Comparison of ENCODE assay signal across 18 cellular contexts in the genomic region with DNA sequence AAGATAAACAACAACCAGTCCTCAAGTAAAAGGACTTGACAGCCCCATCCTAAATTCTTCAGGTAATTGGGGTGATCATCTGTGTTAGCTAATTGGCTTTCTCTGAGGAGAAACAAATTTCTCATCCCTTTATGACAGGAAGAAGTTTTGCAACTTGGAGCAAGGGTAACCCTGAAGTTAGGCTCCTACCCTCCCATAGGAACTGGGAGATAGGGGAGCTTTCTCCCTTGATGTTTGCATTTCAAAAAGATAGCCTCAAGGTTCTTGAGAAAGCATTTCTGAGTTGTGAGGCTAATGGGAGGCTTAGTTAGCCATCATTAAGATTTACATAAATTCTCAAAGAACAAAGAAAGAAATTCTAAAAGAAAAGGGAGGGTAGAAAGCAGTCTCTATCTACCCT.
DNase-seq lines count a peak whose midpoint lies in the region; ATAC-seq and TF ChIP-seq lines count a peak whose summit lies in the region.
"Had no signal": no experiment of that assay in that cellular context is flagged by ENCODE, and none has a peak within 500 bp of the region (broad histone marks: within the 10 kb centered on the region; RNA-seq: fewer than 3 reads in every experiment).

No MANE protein-coding gene starts in this region.

- H4K20me1 ChIP-seq in SK-N-SH (ENCODE audit: insufficient read depth) = no peaks in the 10 kb centered on the region

- TF ChIP-seq CTCF in glutamatergic neuron (IDR thresholded peaks at IDR 0.05; ENCODE audit: partially characterized antibody, unreplicated experiment) (no peak), SK-N-SH (IDR thresholded peaks at IDR 0.05) (no peak)

- H3K4me1 Mint-ChIP-seq in glutamatergic neuron (ENCODE audit: low read depth, unreplicated experiment) = peaks cover 31% of the 10 kb centered on the region
- H3K4me1 Mint-ChIP-seq: CD8-positive, alpha-beta memory T cell had no signal

- peaks cover 7% of the 10 kb centered on the region for H3F3A ChIP-seq in SK-N-SH (replicated peaks; ENCODE audit: insufficient read depth)

- no peak for ATAC-seq in HG03039 (IDR thresholded peaks at IDR 0.05; ENCODE audit: unreplicated experiment)
- ATAC-seq: HCT116 had no signal

- H3K27me3 ChIP-seq in NT2/D1 (ENCODE audit: insufficient read depth, insufficient read length) (no peaks in the 10 kb centered on the region), SK-N-SH (ENCODE audit: insufficient read depth) (no peaks in the 10 kb centered on the region)
- H3K27me3 ChIP-seq: Peyer's patch had no signal

- H3K4me3 ChIP-seq in NT2/D1 (ENCODE audit: insufficient read length, low read depth) (no peak overlapping the region), SK-N-SH (ENCODE audit: low read depth in 2 of 2, low read length in 1 of 2) (no peak overlapping the region)
- H3K4me3 ChIP-seq: Peyer's patch had no signal

- DNase-seq in ELF-1 (ENCODE audit: low read depth, low spot score) (peak; percentile 60), NT2/D1 (ENCODE audit: low read depth, low spot score) (peak; percentile 38), glutamatergic neuron (no peak), islet precursor cell (peak; percentile 53), NCI-H2171 treated with DMSO at 0.1 percent for 48 hours (lab: John Stamatoyannopoulos, UW) (no peak), SK-N-SH (no peak)
- DNase-seq: Calu3; CD8-positive, alpha-beta memory T cell; GF-D8; IMR-90; NCI-H2029; NK-92 treated with Interleukin-12 subunit alpha and Interleukin-12 subunit beta, amount 100 ng/mL, for 24 hours; Peyer's patch; T-helper 1 cell had no signal

- no peak for TF ChIP-seq EP300 in SK-N-SH (IDR thresholded peaks at IDR 0.05; ENCODE audit: borderline replicate concordance in 1 of 2, low read depth in 1 of 2, low read length in 1 of 2)

- no peaks in the 10 kb centered on the region for H3K9me2 ChIP-seq in SK-N-SH

- peak overlapping the region; percentile 54 for H3K4me3 Mint-ChIP-seq in glutamatergic neuron (ENCODE audit: unreplicated experiment)
- H3K4me3 Mint-ChIP-seq: CD8-positive, alpha-beta memory T cell had no signal

- no peak overlapping the region for H2AFZ ChIP-seq in SK-N-SH (ENCODE audit: low read depth)

- H3K27ac ChIP-seq in SK-N-SH (ENCODE audit: low read depth in 2 of 2, low read length in 1 of 2) = no peak overlapping the region
- H3K27ac ChIP-seq: C4-2B, KMS-11, Peyer's patch had no signal

- H3K36me3 ChIP-seq in NT2/D1 (ENCODE audit: insufficient read depth, insufficient read length, low read length) = no peaks in the 10 kb centered on the region
- no peaks in the 10 kb centered on the region for H3K36me3 ChIP-seq in SK-N-SH (replicated peaks in 1 of 2; ENCODE audit: control insufficient read depth in 1 of 2, insufficient read depth in 2 of 2, low read length in 1 of 2)
- H3K36me3 ChIP-seq: Peyer's patch had no signal

- H3K9me3 Mint-ChIP-seq in glutamatergic neuron (ENCODE audit: unreplicated experiment) = no peaks in the 10 kb centered on the region

- no peak overlapping the region for H3K4me2 ChIP-seq in SK-N-SH
- H3K4me2 ChIP-seq: KMS-11 had no signal

- CTCF ChIA-PET in SK-N-SH (lab: Yijun Ruan, JAX) = interaction anchor here (0.5 to 0.8 kb wide), 2 partner anchors 163 to 185 kb away, joined by 3 read pairs; no protein-coding TSS in a partner anchor

- H3K79me2 ChIP-seq in SK-N-SH (ENCODE audit: insufficient read depth) = no peaks in the 10 kb centered on the region

- H3K27ac Mint-ChIP-seq in glutamatergic neuron (ENCODE audit: unreplicated experiment) = peak overlapping the region; percentile 69
- H3K27ac Mint-ChIP-seq: CD8-positive, alpha-beta memory T cell had no signal

- TF ChIP-seq RAD21 in SK-N-SH (IDR thresholded peaks at IDR 0.05; ENCODE audit: low read length) = no peak

- H3K4me1 ChIP-seq in NT2/D1 (ENCODE audit: insufficient read depth, insufficient read length) = no peaks in the 10 kb centered on the region
- H3K4me1 ChIP-seq in SK-N-SH (ENCODE audit: control insufficient read depth in 1 of 2, insufficient read depth in 2 of 2, low read depth in 1 of 2, low read length in 1 of 2) = peaks cover 0 to 13% of the 10 kb centered on the region in 2 experiments; a peak in 2 of 4 replicates
- H3K4me1 ChIP-seq: Peyer's patch had no signal

- peaks cover 6% of the 10 kb centered on the region for H3K27me3 Mint-ChIP-seq in glutamatergic neuron (ENCODE audit: unreplicated experiment)
- H3K27me3 Mint-ChIP-seq: CD8-positive, alpha-beta memory T cell had no signal

- peaks cover 31% of the 10 kb centered on the region for H3K9me3 ChIP-seq in NT2/D1 (ENCODE audit: insufficient read depth, low read length)
- no peaks in the 10 kb centered on the region for H3K9me3 ChIP-seq in SK-N-SH
- H3K9me3 ChIP-seq: Peyer's patch had no signal

- POLR2A ChIA-PET in SK-N-SH (lab: Yijun Ruan, JAX) = no interaction called here

- H3K9ac ChIP-seq in NT2/D1 (ENCODE audit: insufficient read length, low read depth) (no peak overlapping the region), SK-N-SH (no peak overlapping the region)
- H3K9ac ChIP-seq: KMS-11 had no signal

- H3K36me3 Mint-ChIP-seq in glutamatergic neuron (ENCODE audit: unreplicated experiment) = no peaks in the 10 kb centered on the region
- H3K36me3 Mint-ChIP-seq: CD8-positive, alpha-beta memory T cell had no signal

TF ChIP-seq in SK-N-SH, 30 proteins besides CTCF, POLR2A, EP300 and RAD21:
- TF ChIP-seq, protein P1, sequence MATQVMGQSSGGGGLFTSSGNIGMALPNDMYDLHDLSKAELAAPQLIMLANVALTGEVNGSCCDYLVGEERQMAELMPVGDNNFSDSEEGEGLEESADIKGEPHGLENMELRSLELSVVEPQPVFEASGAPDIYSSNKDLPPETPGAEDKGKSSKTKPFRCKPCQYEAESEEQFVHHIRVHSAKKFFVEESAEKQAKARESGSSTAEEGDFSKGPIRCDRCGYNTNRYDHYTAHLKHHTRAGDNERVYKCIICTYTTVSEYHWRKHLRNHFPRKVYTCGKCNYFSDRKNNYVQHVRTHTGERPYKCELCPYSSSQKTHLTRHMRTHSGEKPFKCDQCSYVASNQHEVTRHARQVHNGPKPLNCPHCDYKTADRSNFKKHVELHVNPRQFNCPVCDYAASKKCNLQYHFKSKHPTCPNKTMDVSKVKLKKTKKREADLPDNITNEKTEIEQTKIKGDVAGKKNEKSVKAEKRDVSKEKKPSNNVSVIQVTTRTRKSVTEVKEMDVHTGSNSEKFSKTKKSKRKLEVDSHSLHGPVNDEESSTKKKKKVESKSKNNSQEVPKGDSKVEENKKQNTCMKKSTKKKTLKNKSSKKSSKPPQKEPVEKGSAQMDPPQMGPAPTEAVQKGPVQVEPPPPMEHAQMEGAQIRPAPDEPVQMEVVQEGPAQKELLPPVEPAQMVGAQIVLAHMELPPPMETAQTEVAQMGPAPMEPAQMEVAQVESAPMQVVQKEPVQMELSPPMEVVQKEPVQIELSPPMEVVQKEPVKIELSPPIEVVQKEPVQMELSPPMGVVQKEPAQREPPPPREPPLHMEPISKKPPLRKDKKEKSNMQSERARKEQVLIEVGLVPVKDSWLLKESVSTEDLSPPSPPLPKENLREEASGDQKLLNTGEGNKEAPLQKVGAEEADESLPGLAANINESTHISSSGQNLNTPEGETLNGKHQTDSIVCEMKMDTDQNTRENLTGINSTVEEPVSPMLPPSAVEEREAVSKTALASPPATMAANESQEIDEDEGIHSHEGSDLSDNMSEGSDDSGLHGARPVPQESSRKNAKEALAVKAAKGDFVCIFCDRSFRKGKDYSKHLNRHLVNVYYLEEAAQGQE (IDR thresholded peaks at IDR 0.05; ENCODE audit: low read depth, low read length) = no peak
- TF ChIP-seq, protein P2, sequence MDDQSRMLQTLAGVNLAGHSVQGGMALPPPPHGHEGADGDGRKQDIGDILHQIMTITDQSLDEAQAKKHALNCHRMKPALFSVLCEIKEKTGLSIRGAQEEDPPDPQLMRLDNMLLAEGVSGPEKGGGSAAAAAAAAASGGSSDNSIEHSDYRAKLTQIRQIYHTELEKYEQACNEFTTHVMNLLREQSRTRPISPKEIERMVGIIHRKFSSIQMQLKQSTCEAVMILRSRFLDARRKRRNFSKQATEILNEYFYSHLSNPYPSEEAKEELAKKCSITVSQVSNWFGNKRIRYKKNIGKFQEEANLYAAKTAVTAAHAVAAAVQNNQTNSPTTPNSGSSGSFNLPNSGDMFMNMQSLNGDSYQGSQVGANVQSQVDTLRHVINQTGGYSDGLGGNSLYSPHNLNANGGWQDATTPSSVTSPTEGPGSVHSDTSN (IDR thresholded peaks at IDR 0.05) = no peak
- TF ChIP-seq, protein P3, sequence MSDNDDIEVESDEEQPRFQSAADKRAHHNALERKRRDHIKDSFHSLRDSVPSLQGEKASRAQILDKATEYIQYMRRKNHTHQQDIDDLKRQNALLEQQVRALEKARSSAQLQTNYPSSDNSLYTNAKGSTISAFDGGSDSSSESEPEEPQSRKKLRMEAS (IDR thresholded peaks at IDR 0.05; ENCODE audit: low read depth) = no peak
- TF ChIP-seq, protein P4, sequence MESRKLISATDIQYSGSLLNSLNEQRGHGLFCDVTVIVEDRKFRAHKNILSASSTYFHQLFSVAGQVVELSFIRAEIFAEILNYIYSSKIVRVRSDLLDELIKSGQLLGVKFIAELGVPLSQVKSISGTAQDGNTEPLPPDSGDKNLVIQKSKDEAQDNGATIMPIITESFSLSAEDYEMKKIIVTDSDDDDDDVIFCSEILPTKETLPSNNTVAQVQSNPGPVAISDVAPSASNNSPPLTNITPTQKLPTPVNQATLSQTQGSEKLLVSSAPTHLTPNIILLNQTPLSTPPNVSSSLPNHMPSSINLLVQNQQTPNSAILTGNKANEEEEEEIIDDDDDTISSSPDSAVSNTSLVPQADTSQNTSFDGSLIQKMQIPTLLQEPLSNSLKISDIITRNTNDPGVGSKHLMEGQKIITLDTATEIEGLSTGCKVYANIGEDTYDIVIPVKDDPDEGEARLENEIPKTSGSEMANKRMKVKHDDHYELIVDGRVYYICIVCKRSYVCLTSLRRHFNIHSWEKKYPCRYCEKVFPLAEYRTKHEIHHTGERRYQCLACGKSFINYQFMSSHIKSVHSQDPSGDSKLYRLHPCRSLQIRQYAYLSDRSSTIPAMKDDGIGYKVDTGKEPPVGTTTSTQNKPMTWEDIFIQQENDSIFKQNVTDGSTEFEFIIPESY (IDR thresholded peaks at IDR 0.05; ENCODE audit: borderline replicate concordance, low read depth) = no peak
- TF ChIP-seq POLR2AphosphoS5 (IDR thresholded peaks at IDR 0.05; ENCODE audit: low read depth, low read length) (no peak), CHD2 (IDR thresholded peaks at IDR 0.05; ENCODE audit: low read length, partially characterized antibody) (no peak)

Comparison
In these comparisons a context has a peak if more than half of its experiments do, and no peak if none do; other contexts are left out.
1. DNase-seq: peak in ELF-1 (single experiment), NT2/D1 (single experiment) and islet precursor cell (single experiment); none in glutamatergic neuron (single experiment), NCI-H2171 treated with DMSO at 0.1 percent for 48 hours (single experiment) and SK-N-SH (single experiment).